Comparison of ENCODE assay signal across 8 cellular contexts in the genomic region with DNA sequence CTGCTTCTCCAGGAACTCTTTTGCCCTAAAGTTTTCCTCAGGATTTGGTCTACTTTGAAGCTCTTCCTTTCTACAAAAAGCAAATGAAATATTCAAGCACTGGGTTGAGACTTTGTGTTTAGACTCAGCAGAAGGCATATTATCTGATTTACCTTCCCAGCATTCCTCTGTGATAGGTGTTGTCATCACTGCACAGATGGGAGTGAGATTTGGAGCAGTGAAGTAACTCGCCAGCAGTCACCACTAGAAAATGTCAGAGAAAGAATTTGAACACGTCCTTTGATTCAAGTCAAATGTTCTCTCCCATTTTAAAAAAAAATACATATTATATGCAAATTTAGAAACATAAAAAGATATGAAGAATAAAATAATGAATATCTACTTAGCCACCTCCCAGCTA.
"Had no signal": no experiment of that assay in that cellular context is flagged by ENCODE, and none has a peak within 500 bp of the region (broad histone marks: within the 10 kb centered on the region; RNA-seq: fewer than 3 reads in every experiment).

No MANE protein-coding gene starts in this region.

- ATAC-seq: K562 had no signal

- FAIRE-seq: H1, H54, HTR-8/SVneo, K562 had no signal

- H3K9me3 Mint-ChIP-seq: H9 had no signal

- H3K9ac ChIP-seq: GM23248 had no signal

- H3K4me3 ChIP-seq: GM23248, K562 had no signal

- H3K4me3 Mint-ChIP-seq: H9 had no signal

- DNase-seq: H9, HCEC 1CT, IMR-90 had no signal

- H3K27ac Mint-ChIP-seq: H9 had no signal

- H2AFZ ChIP-seq: GM23248 had no signal

- H3K27ac ChIP-seq: GM23248 had no signal
